In the genomic region with DNA sequence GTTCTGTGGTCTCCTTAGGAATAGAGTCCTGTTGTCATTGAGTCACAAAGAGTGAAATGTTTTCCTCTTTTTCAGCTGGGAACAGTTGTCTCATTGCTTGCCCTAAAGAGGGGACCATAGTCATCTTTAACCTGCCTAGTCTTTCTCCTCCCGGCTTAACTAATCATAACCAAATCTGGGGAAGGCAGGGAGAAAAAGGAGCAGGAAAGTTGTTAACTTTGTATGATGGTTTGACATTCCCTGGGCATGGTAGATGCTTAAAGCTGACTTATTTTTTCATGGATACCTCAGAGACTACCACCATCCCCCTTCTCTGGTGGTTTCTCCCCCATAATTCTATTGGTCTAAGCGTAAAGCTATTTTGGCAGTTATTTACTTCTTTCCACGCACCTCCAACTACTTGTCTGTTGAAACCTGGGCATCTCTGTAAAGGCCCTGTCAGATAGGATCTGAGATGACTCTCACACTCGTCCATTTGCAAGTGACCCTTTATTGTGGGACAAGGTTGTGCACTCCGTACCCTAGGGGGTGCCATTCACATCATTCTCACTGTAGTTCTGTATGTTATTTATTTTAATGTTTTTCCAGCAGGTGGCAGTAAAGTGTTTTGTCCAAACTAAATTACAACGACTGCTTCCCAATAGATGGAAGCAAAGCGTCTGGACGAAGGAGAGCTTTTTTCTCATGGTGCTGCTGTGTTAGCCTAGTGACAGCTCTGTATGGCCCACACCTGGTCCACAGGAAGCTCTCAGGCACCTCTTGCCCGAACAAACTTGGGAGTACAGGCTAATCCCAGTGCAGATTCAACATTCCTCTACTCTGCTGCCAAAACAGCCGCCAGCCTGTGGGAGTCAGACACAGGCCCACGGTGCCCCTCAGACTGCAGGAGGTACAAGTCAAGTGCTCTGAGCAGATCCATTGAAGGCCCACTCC, we compare ENCODE assay signal across 8 cellular contexts. TPM values are rescaled to one million over a fixed set of nuclear protein-coding genes. Genes with fewer than 3 reads are reported as not detected.
DNase-seq lines count a peak whose midpoint lies in the region; ATAC-seq and TF ChIP-seq lines count a peak whose summit lies in the region.

No MANE protein-coding gene starts in this region.

- no peaks in the 10 kb centered on the region for H3K9me3 ChIP-seq in CD4-positive, CD25-positive, alpha-beta regulatory T cell (ENCODE audit: control insufficient read depth in 2 of 2, low read length in 2 of 2)
- H3K9me3 ChIP-seq in stomach = no peaks in the 10 kb centered on the region

- H3K4me3 ChIP-seq in CD4-positive, CD25-positive, alpha-beta regulatory T cell (ENCODE audit: low read depth, low read length) = no peak overlapping the region
- no peak overlapping the region for H3K4me3 ChIP-seq in stomach

- H3K4me1 ChIP-seq in CD4-positive, CD25-positive, alpha-beta regulatory T cell (ENCODE audit: control insufficient read depth, insufficient read depth, low read length, poor library complexity, severe bottlenecking) = peaks cover 22% of the 10 kb centered on the region
- H3K4me1 ChIP-seq in stomach = peaks cover 14 to 30% (median 22%) of the 10 kb centered on the region in 4 donors

- peak; percentile 60 to 89 (median 77) for DNase-seq in CD4-positive, CD25-positive, alpha-beta regulatory T cell
- DNase-seq in OCI-M1 (lab: John Stamatoyannopoulos, UW) = peak; percentile 93
- peak; percentile 42 for DNase-seq in activated T-cell treated with anti-CD3 and anti-CD28 coated beads for 4 hours
- DNase-seq in erythroblast (lab: John Stamatoyannopoulos, UW) = peak; percentile 93
- peak; percentile 13 to 81 (median 65) for DNase-seq in naive thymus-derived CD8-positive, alpha-beta T cell
- peak; percentile 52 for DNase-seq in stomach

- no peaks in the 10 kb centered on the region for H3K27me3 ChIP-seq in CD4-positive, CD25-positive, alpha-beta regulatory T cell (ENCODE audit: control insufficient read depth, insufficient read depth, low read length)
- H3K27me3 ChIP-seq in stomach = no peaks in the 10 kb centered on the region

- peaks cover under 1% of the 10 kb centered on the region for H3K36me3 Mint-ChIP-seq in CD4-positive, CD25-positive, alpha-beta regulatory T cell
- peaks cover 0 to 3% (median 0%) of the 10 kb centered on the region in 3 donors for H3K36me3 Mint-ChIP-seq in naive thymus-derived CD8-positive, alpha-beta T cell

- intact Hi-C loops in stomach (cut with DNase I; ENCODE audit: low total_unique reads) = no loop called here

- H3K36me3 ChIP-seq in CD4-positive, CD25-positive, alpha-beta regulatory T cell (ENCODE audit: control insufficient read depth, insufficient read depth, low read length) = no peaks in the 10 kb centered on the region
- no peaks in the 10 kb centered on the region for H3K36me3 ChIP-seq in stomach

- H3K4me1 Mint-ChIP-seq in CD4-positive, CD25-positive, alpha-beta regulatory T cell = peaks cover 5 to 37% (median 19%) of the 10 kb centered on the region in 4 donors
- H3K4me1 Mint-ChIP-seq in naive thymus-derived CD8-positive, alpha-beta T cell = peaks cover 15 to 32% (median 27%) of the 10 kb centered on the region in 4 donors

- peak; percentile 65 to 67 for ATAC-seq in CD4-positive, CD25-positive, alpha-beta regulatory T cell (ENCODE audit: low read depth in 2 of 2)
- peak; percentile 34 for ATAC-seq in GM19455 (IDR thresholded peaks at IDR 0.05; ENCODE audit: unreplicated experiment)
- peak; percentile 50 to 55 for ATAC-seq in naive thymus-derived CD8-positive, alpha-beta T cell

- TF ChIP-seq POLR2A in erythroblast (IDR thresholded peaks at IDR 0.05; ENCODE audit: low read length) (no peak), stomach (IDR thresholded peaks at IDR 0.05) (no peak)

- H3K4me3 Mint-ChIP-seq in CD4-positive, CD25-positive, alpha-beta regulatory T cell = peak overlapping the region; percentile 13 to 80 (median 65)
- peak overlapping the region in 5 of 10 donors; percentile 56 to 90 (median 66) for H3K4me3 Mint-ChIP-seq in naive thymus-derived CD8-positive, alpha-beta T cell

- peak; percentile 77 for TF ChIP-seq RAD21 in Ishikawa (IDR thresholded peaks at IDR 0.05; ENCODE audit: low read depth)

- peak overlapping the region in 2 of 3 donors; percentile 22 to 37 for H3K27ac Mint-ChIP-seq in CD4-positive, CD25-positive, alpha-beta regulatory T cell
- peak overlapping the region in 7 of 10 donors; percentile 8 to 80 (median 55) for H3K27ac Mint-ChIP-seq in naive thymus-derived CD8-positive, alpha-beta T cell

- H3K9me3 Mint-ChIP-seq in CD4-positive, CD25-positive, alpha-beta regulatory T cell = peaks cover 0 to 2% (median 0%) of the 10 kb centered on the region in 7 donors
- no peaks in the 10 kb centered on the region for H3K9me3 Mint-ChIP-seq in naive thymus-derived CD8-positive, alpha-beta T cell

- 28 to 38% (median 33%) methylated on average over 11 of the region's 11 CpGs for WGBS in stomach, 5 donors

- TF ChIP-seq EP300 in Ishikawa (IDR thresholded peaks at IDR 0.05; ENCODE audit: borderline replicate concordance) = no peak
- no peak for TF ChIP-seq EP300 in stomach (IDR thresholded peaks at IDR 0.05)

- peak in 5 of 7 experiments; percentile 52 to 96 (median 73) for TF ChIP-seq CTCF in stomach (IDR thresholded peaks at IDR 0.05)

- H3K27me3 Mint-ChIP-seq in CD4-positive, CD25-positive, alpha-beta regulatory T cell = no peaks in the 10 kb centered on the region
- H3K27me3 Mint-ChIP-seq in naive thymus-derived CD8-positive, alpha-beta T cell = peaks cover 0 to 2% (median 0%) of the 10 kb centered on the region in 5 donors

- POLR2A ChIA-PET in naive thymus-derived CD8-positive, alpha-beta T cell (lab: Charles Lee) = interaction anchor here (2.0 to 3.4 kb wide), 2 partner anchors 33 to 302 kb away, joined by 6 to 10 read pairs; partner anchors contain the start of gene FAM53C

- no peak overlapping the region for H3K27ac ChIP-seq in CD4-positive, CD25-positive, alpha-beta regulatory T cell (ENCODE audit: insufficient read depth, low read length, poor library complexity, severe bottlenecking)
- peak overlapping the region in 2 of 5 donors; percentile 27 to 59 for H3K27ac ChIP-seq in stomach

TF ChIP-seq in Ishikawa, 13 proteins besides CTCF, POLR2A, EP300 and RAD21:
- no peak for TF ChIP-seq EGR1 (IDR thresholded peaks at IDR 0.05)
- no peak for TF ChIP-seq ZBTB7A (IDR thresholded peaks at IDR 0.05; ENCODE audit: low read depth)
- no peak for TF ChIP-seq CREB1 (IDR thresholded peaks at IDR 0.05; ENCODE audit: low read depth)
- TF ChIP-seq, protein P1, sequence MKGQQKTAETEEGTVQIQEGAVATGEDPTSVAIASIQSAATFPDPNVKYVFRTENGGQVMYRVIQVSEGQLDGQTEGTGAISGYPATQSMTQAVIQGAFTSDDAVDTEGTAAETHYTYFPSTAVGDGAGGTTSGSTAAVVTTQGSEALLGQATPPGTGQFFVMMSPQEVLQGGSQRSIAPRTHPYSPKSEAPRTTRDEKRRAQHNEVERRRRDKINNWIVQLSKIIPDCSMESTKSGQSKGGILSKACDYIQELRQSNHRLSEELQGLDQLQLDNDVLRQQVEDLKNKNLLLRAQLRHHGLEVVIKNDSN (IDR thresholded peaks at IDR 0.05) = no peak
- no peak for TF ChIP-seq TAF1 (IDR thresholded peaks at IDR 0.05; ENCODE audit: low read depth)
- TF ChIP-seq REST (IDR thresholded peaks at IDR 0.05; ENCODE audit: low read depth) = no peak
- TF ChIP-seq YY1 (IDR thresholded peaks at IDR 0.05; ENCODE audit: low read depth) = no peak
- TF ChIP-seq TCF12 (IDR thresholded peaks at IDR 0.05; ENCODE audit: low read depth) = no peak
- TF ChIP-seq MAX (IDR thresholded peaks at IDR 0.05) = no peak
- no peak for TF ChIP-seq TEAD4 (IDR thresholded peaks at IDR 0.05)
- no peak for TF ChIP-seq NFIC (IDR thresholded peaks at IDR 0.05)
TF ChIP-seq in Ishikawa: peak in this region for 0.

RNA-seq across cellular contexts. Expression of gene FAM13B, which starts 3.0 kb away (rescaled TPM):
- total RNA-seq in CD4-positive, CD25-positive, alpha-beta regulatory T cell = 65.8 TPM
- 10 to 100 TPM; 18.3 to 23.6 (median 19.8) TPM for polyA plus RNA-seq in CD4-positive, CD25-positive, alpha-beta regulatory T cell
- total RNA-seq in naive thymus-derived CD8-positive, alpha-beta T cell = 10 to 100 TPM; 68.9 to 75.3 TPM
- 10 to 100 TPM; 21.7 to 25.1 (median 22.3) TPM for polyA plus RNA-seq in naive thymus-derived CD8-positive, alpha-beta T cell
- total RNA-seq in stomach = 10 to 100 TPM; 11.0 to 66.6 (median 36.4) TPM
- polyA plus RNA-seq in stomach = 10 to 100 TPM in 1 of 3 donors, 1 to 10 TPM in 2; 7.0 to 15.0 (median 9.5) TPM

RNA-seq across cellular contexts. Expression of gene WNT8A, which starts 48.0 kb away (rescaled TPM):
- not detected for total RNA-seq in CD4-positive, CD25-positive, alpha-beta regulatory T cell
- polyA plus RNA-seq in CD4-positive, CD25-positive, alpha-beta regulatory T cell = not detected
- not detected for total RNA-seq in naive thymus-derived CD8-positive, alpha-beta T cell
- not detected for polyA plus RNA-seq in naive thymus-derived CD8-positive, alpha-beta T cell
- total RNA-seq in stomach = not detected
- polyA plus RNA-seq in stomach = not detected

Comparison
In these comparisons a context has a peak if more than half of its experiments do, and no peak if none do; other contexts are left out.
1. DNase-seq: peak in every context shown above with its lines; median percentile 93 in OCI-M1; 93 in erythroblast; 77 in CD4-positive, CD25-positive, alpha-beta regulatory T cell; 65 in naive thymus-derived CD8-positive, alpha-beta T cell; 52 in stomach; 42 in activated T-cell treated with anti-CD3 and anti-CD28 coated beads for 4 hours.